ENCODE assay signal across 18 cellular contexts in genomic region chr14:33499687-33500086, GRCh38.
DNase-seq lines count a peak whose midpoint lies in the region; ATAC-seq, FAIRE-seq and TF ChIP-seq lines count a peak whose summit lies in the region.
"Had no signal": no experiment of that assay in that cellular context is flagged by ENCODE, and none has a peak within 500 bp of the region (broad histone marks: within the 10 kb centered on the region; RNA-seq: fewer than 3 reads in every experiment).

No MANE protein-coding gene starts in this region.

- no peak for FAIRE-seq in urothelium cell line (lab: Jason Lieb, UNC)

- intact Hi-C loops in heart left ventricle (cut with DNase I) (no loop called here), left cardiac atrium (cut with DNase I) (no loop called here), dorsolateral prefrontal cortex (cut with DNase I) (no loop called here)

- H3K4me1 ChIP-seq in heart left ventricle (no peaks in the 10 kb centered on the region), thoracic aorta (ENCODE audit: control insufficient read depth in 1 of 2, low read depth in 2 of 2) (no peaks in the 10 kb centered on the region)

- no peaks in the 10 kb centered on the region for H3K36me3 ChIP-seq in heart left ventricle
- no peaks in the 10 kb centered on the region for H3K36me3 ChIP-seq in thoracic aorta

- H3K27me3 ChIP-seq in heart left ventricle (peaks cover 0 to 2% (median 0%) of the 10 kb centered on the region in 9 donors), dorsolateral prefrontal cortex (no peaks in the 10 kb centered on the region), thoracic aorta (replicated peaks; ENCODE audit: insufficient read depth) (no peaks in the 10 kb centered on the region)

- ATAC-seq in heart left ventricle (no peak), left cardiac atrium (no peak), thoracic aorta (ENCODE audit: insufficient number of reproducible peaks, low FRiP score, low read depth) (no peak), HG03460 (IDR thresholded peaks at IDR 0.05; ENCODE audit: unreplicated experiment) (no peak), HG02588 (IDR thresholded peaks at IDR 0.05; ENCODE audit: unreplicated experiment) (no peak)

- H3K9me3 ChIP-seq in heart left ventricle (peaks cover 0 to 17% (median 0%) of the 10 kb centered on the region in 12 donors), thoracic aorta (peaks cover 6% of the 10 kb centered on the region)

- no peak for TF ChIP-seq POLR2A in heart left ventricle (IDR thresholded peaks at IDR 0.05)

- H3K4me3 ChIP-seq in heart left ventricle: peak overlapping the region in 8 of 12 donors; percentile 15 to 52 (median 34)
- peak overlapping the region in 46 of 59 donors; percentile 1 to 54 (median 28) for H3K4me3 ChIP-seq in dorsolateral prefrontal cortex
- H3K4me3 ChIP-seq in thoracic aorta: peak overlapping the region; percentile 25

- TF ChIP-seq CTCF in heart left ventricle (IDR thresholded peaks at IDR 0.05) (no peak), dorsolateral prefrontal cortex (IDR thresholded peaks at IDR 0.05 in 54 of 56, conservative IDR thresholded peaks at IDR 0.05 in 2 of 56; ENCODE audit: low read depth in 1 of 56, partially characterized antibody in 56 of 56) (peak in 1 of 56 donors; percentile 11), thoracic aorta (IDR thresholded peaks at IDR 0.05) (no peak)

- DNase-seq in heart left ventricle (no peak), left cardiac atrium (no peak), dorsolateral prefrontal cortex (no peak), medulla oblongata (ENCODE audit: extremely low spot score) (peak; percentile 53), thoracic aorta (ENCODE audit: low spot score) (no peak), urothelium cell line (ENCODE audit: low spot score) (no peak)
- DNase-seq: CD8-positive, alpha-beta memory T cell; GOT3; HFFc6; KBM-7; NCI-H1092; NCI-H1694; NCI-H345; NCI-H526 treated with DMSO at 0.1 percent for 48 hours; NK-92 treated with Interleukin-12 subunit alpha and Interleukin-12 subunit beta, amount 100 ng/mL, for 24 hours had no signal

- H3K27ac ChIP-seq in heart left ventricle (peak overlapping the region in 3 of 12 donors; percentile 18 to 43 (median 21)), dorsolateral prefrontal cortex (peak overlapping the region in 40 of 59 donors; percentile 2 to 68 (median 47)), thoracic aorta (no peak overlapping the region)
- H3K27ac ChIP-seq: 22Rv1 had no signal

- WGBS in heart left ventricle, 4 donors: 48 to 62% (median 58%) methylated on average over 7 of the region's 7 CpGs

Comparison
In these comparisons a context has a peak if more than half of its experiments do, and no peak if none do; other contexts are left out.
1. H3K27ac ChIP-seq: peak in dorsolateral prefrontal cortex (40 of 59); none in thoracic aorta (0 of 2).
2. Peak in every context shown above with its lines, with median percentiles within 50 percentile points of each other: H3K4me3 ChIP-seq.